8 cellular contexts compared by ENCODE assay signal in genomic region chr15:42920281-42921048, GRCh38. TPM values are rescaled to one million over a fixed set of nuclear protein-coding genes. Genes with fewer than 3 reads are reported as not detected.
DNase-seq lines count a peak whose midpoint lies in the region; ATAC-seq and TF ChIP-seq lines count a peak whose summit lies in the region.

Gene TTBK2 (minus strand): TSS chr15:42920778. CDS start chr15:42878617, 42,161 bp downstream.

- TF ChIP-seq CTCF in BE2C (IDR thresholded peaks at IDR 0.05; ENCODE audit: low read depth, low read length): no peak
- no peak for TF ChIP-seq CTCF in colonic mucosa (IDR thresholded peaks at IDR 0.05)

- intact Hi-C loops in colonic mucosa (cut with DNase I) (loop anchor here (10.0 kb wide), 1 partner anchor 116 kb away; no protein-coding TSS in a partner anchor), left colon (cut with DNase I, micrococcal nuclease) (loop anchor here in 1 of 2 donors (10.0 kb wide), 1 partner anchor 216 kb away; no protein-coding TSS in a partner anchor)

- H3K4me1 ChIP-seq in BE2C (no peaks in the 10 kb centered on the region), colonic mucosa (no peaks in the 10 kb centered on the region)

- H3K9me3 ChIP-seq in BE2C: no peaks in the 10 kb centered on the region
- H3K9me3 ChIP-seq in colonic mucosa: no peaks in the 10 kb centered on the region

- peak; percentile 98 for DNase-seq in BE2C
- DNase-seq in GM19240 (ENCODE audit: insufficient read length, low spot score): peak; percentile 70
- DNase-seq in NCI-H526 (lab: John Stamatoyannopoulos, UW): peak; percentile 98 to 99
- DNase-seq in activated CD4-positive, alpha-beta T cell treated with anti-CD3 and anti-CD28 coated beads for 48 hours: peak; percentile 98
- peak; percentile 99 for DNase-seq in colonic mucosa
- peak; percentile 99 for DNase-seq in left colon
- peak; percentile 97 for DNase-seq in stimulated activated CD4-positive, alpha-beta T cell treated with anti-CD3 and anti-CD28 coated beads, Interleukin-1b, Interleukin-23, amount 100 ng/mL, for 48 hours

- no peaks in the 10 kb centered on the region for H3K36me3 ChIP-seq in BE2C
- H3K36me3 ChIP-seq in colonic mucosa: no peaks in the 10 kb centered on the region

- H3K27me3 ChIP-seq in BE2C (no peaks in the 10 kb centered on the region), colonic mucosa (no peaks in the 10 kb centered on the region)

- peak; percentile 96 for ATAC-seq in HG03460 (IDR thresholded peaks at IDR 0.05; ENCODE audit: unreplicated experiment)
- peak; percentile 98 for ATAC-seq in left colon

- H3K9ac ChIP-seq in colonic mucosa (ENCODE audit: low read depth in 2 of 2, low read length in 2 of 2): peak within 1 kb of the TSS; percentile 80 to 89

- peak within 1 kb of the TSS; percentile 66 for H3K27ac ChIP-seq in colonic mucosa

- H3K4me3 ChIP-seq in BE2C (ENCODE audit: low read depth, low read length) (peak within 1 kb of the TSS; percentile 93), colonic mucosa (peak within 1 kb of the TSS; percentile 94)

RNA-seq across cellular contexts. Expression of gene TTBK2, which starts in this region (rescaled TPM):
- 5.1 TPM for polyA plus RNA-seq in BE2C (2012; ENCODE audit: insufficient read depth, insufficient read length, low read depth)
- total RNA-seq in colonic mucosa: 1 to 10 TPM; 6.8 to 9.1 TPM
- total RNA-seq in left colon: 10 to 100 TPM in 1 of 2 donors, 1 to 10 TPM in 1; 9.7 to 12.3 TPM

Comparison
In these comparisons a context has a peak if more than half of its experiments do, and no peak if none do; other contexts are left out.
1. Peak in every context shown above with its lines: DNase-seq, ATAC-seq, H3K4me3 ChIP-seq and H3K27ac ChIP-seq.